Comparison of ENCODE assay signal across 15 cellular contexts in genomic region chr1:33000427-33001026, GRCh38. TPM values are rescaled to one million over a fixed set of nuclear protein-coding genes. Genes with fewer than 3 reads are reported as not detected.
A peak's percentile ranks its signal among the peaks of the same experiment; 100 is the strongest.
DNase-seq lines count a peak whose midpoint lies in the region; ATAC-seq and TF ChIP-seq lines count a peak whose summit lies in the region.
"Had no signal": no experiment of that assay in that cellular context is flagged by ENCODE, and none has a peak within 500 bp of the region (broad histone marks: within the 10 kb centered on the region; RNA-seq: fewer than 3 reads in every experiment).

No MANE protein-coding gene starts in this region.

- no peaks in the 10 kb centered on the region for H3K9me3 ChIP-seq in BLaER1 treated with 17β-estradiol and CSF1 and Interleukin-3, amounts not matched to agents 10 nM and 100 nM (replicated peaks in 1 of 11)
- no peaks in the 10 kb centered on the region for H3K9me3 ChIP-seq in HCT116 (ENCODE audit: control insufficient read depth in 1 of 2, insufficient read depth in 1 of 2, low read depth in 1 of 2, low read length in 2 of 2)
- H3K9me3 ChIP-seq in neural progenitor cell (ENCODE audit: low read depth): no peaks in the 10 kb centered on the region
- H3K9me3 ChIP-seq in right atrium auricular region: no peaks in the 10 kb centered on the region

- POLR2A ChIA-PET in HCT116 (lab: Charles Lee): no interaction called here

- intact Hi-C loops in HCT116 (cut with micrococcal nuclease): no loop called here

- H3K27me3 ChIP-seq in BLaER1 treated with 17β-estradiol and CSF1 and Interleukin-3, amounts not matched to agents 10 nM and 100 nM: no peaks in the 10 kb centered on the region
- H3K27me3 ChIP-seq in HCT116 (ENCODE audit: insufficient read depth, low read length) (no peaks in the 10 kb centered on the region), neural progenitor cell (no peaks in the 10 kb centered on the region), right atrium auricular region (no peaks in the 10 kb centered on the region)

- peak overlapping the region; percentile 61 for H3K27ac Mint-ChIP-seq in neural progenitor cell
- H3K27ac Mint-ChIP-seq: CD4-positive, alpha-beta T cell had no signal

- TF ChIP-seq RAD21 in HCT116 (IDR thresholded peaks at IDR 0.05; ENCODE audit: low read depth): no peak

- peaks cover 0 to 35% (median 0%) of the 10 kb centered on the region in 11 experiments; a peak in 5 of 22 replicates for H3K36me3 ChIP-seq in BLaER1 treated with 17β-estradiol and CSF1 and Interleukin-3, amounts not matched to agents 10 nM and 100 nM
- H3K36me3 ChIP-seq in HCT116 (ENCODE audit: control insufficient read depth in 1 of 2, insufficient read depth in 2 of 2, low read length in 2 of 2) (no peaks in the 10 kb centered on the region), neural progenitor cell (no peaks in the 10 kb centered on the region), right atrium auricular region (no peaks in the 10 kb centered on the region)

- H3K36me3 Mint-ChIP-seq in neural progenitor cell: peaks cover 2% of the 10 kb centered on the region
- H3K36me3 Mint-ChIP-seq: naive B cell had no signal

- no peak overlapping the region for H3K4me3 Mint-ChIP-seq in neural progenitor cell
- H3K4me3 Mint-ChIP-seq: CD4-positive, alpha-beta T cell; naive B cell had no signal

- H3K79me2 ChIP-seq in HCT116 (ENCODE audit: insufficient read depth, low read length) (peaks cover 4% of the 10 kb centered on the region; the same call in 1 of the 2 replicates), neural progenitor cell (ENCODE audit: low read depth) (no peaks in the 10 kb centered on the region)

- RAD21 ChIA-PET in HCT116 (lab: Charles Lee; ENCODE audit: low non-redundant PET in 1 of 2, low total read pairs in 2 of 2, uncharacterized antibody in 2 of 2, unreplicated experiment in 2 of 2): interaction anchor here in 1 of 2 experiments (0.6 kb wide), 1 partner anchor 47 kb away, joined by 5 read pairs; no protein-coding TSS in a partner anchor

- H3K4me1 ChIP-seq in BLaER1 treated with 17β-estradiol and CSF1 and Interleukin-3, amounts not matched to agents 10 nM and 100 nM: peaks cover 41 to 95% (median 69%) of the 10 kb centered on the region in 10 experiments
- H3K4me1 ChIP-seq in HCT116 (ENCODE audit: control insufficient read depth in 1 of 2, insufficient read depth in 2 of 2, low read length in 2 of 2) (peaks cover 0 to 4% of the 10 kb centered on the region in 2 experiments; a peak in 1 of 4 replicates), neural progenitor cell (peaks cover under 1% of the 10 kb centered on the region), right atrium auricular region (peaks cover 0 to 36% of the 10 kb centered on the region in 2 donors)

- peaks cover 4% of the 10 kb centered on the region for H3K27me3 Mint-ChIP-seq in neural progenitor cell (ENCODE audit: insufficient read depth, low read depth)
- H3K27me3 Mint-ChIP-seq: CD4-positive, alpha-beta T cell; naive B cell had no signal

- no TSS peak for BruUV-seq in HCT116 (replicated peaks; lab: Mats Ljungman, UMichigan)

- H3K27ac ChIP-seq in BLaER1 treated with 17β-estradiol and CSF1 and Interleukin-3, amounts not matched to agents 10 nM and 100 nM: peak overlapping the region in 7 of 11 experiments; percentile 1 to 64 (median 30); a peak in 8 of 22 replicates
- H3K27ac ChIP-seq in HCT116 (ENCODE audit: low read depth, low read length) (no peak overlapping the region), neural progenitor cell (no peak overlapping the region), right atrium auricular region (no peak overlapping the region)
- H3K27ac ChIP-seq: KMS-11 had no signal

- no peaks in the 10 kb centered on the region for H3K9me2 ChIP-seq in HCT116 (ENCODE audit: insufficient read depth)

- TF ChIP-seq POLR2A in HCT116 (IDR thresholded peaks at IDR 0.05; ENCODE audit: borderline replicate concordance, extremely low read depth, insufficient read depth, insufficient read length): no peak

- H3K4me1 Mint-ChIP-seq in neural progenitor cell: peaks cover 38% of the 10 kb centered on the region

- H3K9me3 Mint-ChIP-seq in neural progenitor cell: no peaks in the 10 kb centered on the region
- H3K9me3 Mint-ChIP-seq: CD4-positive, alpha-beta T cell; naive B cell had no signal

- TF ChIP-seq CTCF in HCT116 (IDR thresholded peaks at IDR 0.05 in 2 of 3, conservative IDR thresholded peaks at IDR 0.05 in 1 of 3; ENCODE audit: borderline replicate concordance in 1 of 3, insufficient read depth in 1 of 3, low read depth in 2 of 3, low read length in 2 of 3) (no peak), neural progenitor cell (IDR thresholded peaks at IDR 0.05) (no peak), right atrium auricular region (IDR thresholded peaks at IDR 0.05) (no peak)

- no peak overlapping the region for H3K4me3 ChIP-seq in BLaER1 treated with 17β-estradiol and CSF1 and Interleukin-3, amounts not matched to agents 10 nM and 100 nM
- H3K4me3 ChIP-seq in HCT116 (replicated peaks in 1 of 2; ENCODE audit: low read depth in 1 of 2, low read length in 2 of 2): no peak overlapping the region
- no peak overlapping the region for H3K4me3 ChIP-seq in neural progenitor cell
- no peak overlapping the region for H3K4me3 ChIP-seq in right atrium auricular region

- no peak for DNase-seq in HCT116 (ENCODE audit: low read depth, low spot score)
- DNase-seq in cerebellar cortex (ENCODE audit: low spot score): peak; percentile 42
- DNase-seq in neural progenitor cell (ENCODE audit: low spot score): no peak
- no peak for DNase-seq in right atrium auricular region (ENCODE audit: low spot score)
- DNase-seq in NCI-H2196 treated with DMSO at 0.1 percent for 48 hours (lab: John Stamatoyannopoulos, UW; ENCODE audit: unreplicated experiment): no peak
- DNase-seq: CD4-positive, alpha-beta T cell; kidney; naive B cell; NCI-H1694; posterior cingulate gyrus; substantia nigra had no signal

- no peak overlapping the region for H3K9ac ChIP-seq in BLaER1 treated with 17β-estradiol and CSF1 and Interleukin-3, amounts not matched to agents 10 nM and 100 nM
- H3K9ac ChIP-seq in HCT116 (ENCODE audit: low read length) (no peak overlapping the region), neural progenitor cell (no peak overlapping the region)
- H3K9ac ChIP-seq: KMS-11 had no signal

- no peak overlapping the region for H2AFZ ChIP-seq in HCT116 (ENCODE audit: low read depth, low read length, poor library complexity, severe bottlenecking)
- no peak overlapping the region for H2AFZ ChIP-seq in neural progenitor cell (replicated peaks)

- ATAC-seq in HCT116 (no peak), HG03175 (IDR thresholded peaks at IDR 0.05; ENCODE audit: unreplicated experiment) (no peak)
- ATAC-seq: activated CD4-positive, CD25-positive, alpha-beta regulatory T cell treated with anti-CD3 and anti-CD28 coated beads, Interleukin-2, amount 50 U/mL, for 24 hours had no signal

- H3K4me2 ChIP-seq in BLaER1 treated with 17β-estradiol and CSF1 and Interleukin-3, amounts not matched to agents 10 nM and 100 nM: peak overlapping the region in 4 of 11 experiments; percentile 2 to 8 (median 4); a peak in 3 of 22 replicates
- no peak overlapping the region for H3K4me2 ChIP-seq in HCT116 (ENCODE audit: low read length)
- no peak overlapping the region for H3K4me2 ChIP-seq in neural progenitor cell
- H3K4me2 ChIP-seq: KMS-11 had no signal

- peaks cover 3% of the 10 kb centered on the region for H3F3A ChIP-seq in neural progenitor cell (ENCODE audit: low read depth)

- CTCF ChIA-PET in HCT116 (lab: Charles Lee): interaction anchor here (0.6 to 3.0 kb wide), 4 partner anchors 8 to 67 kb away, joined by 3 to 7 read pairs (median 5); no protein-coding TSS in a partner anchor

- H4K20me1 ChIP-seq in BLaER1 treated with 17β-estradiol and CSF1 and Interleukin-3, amounts not matched to agents 10 nM and 100 nM: no peaks in the 10 kb centered on the region
- H4K20me1 ChIP-seq in HCT116 (ENCODE audit: insufficient read depth): no peaks in the 10 kb centered on the region
- H4K20me1 ChIP-seq in neural progenitor cell (ENCODE audit: low read depth): no peaks in the 10 kb centered on the region

TF ChIP-seq in HCT116, 20 proteins besides CTCF, POLR2A, EP300 and RAD21:
- TF ChIP-seq CBX3 (IDR thresholded peaks at IDR 0.05; ENCODE audit: low read depth) (0 out of 2 replicates have a peak, but pooled peaks have one; percentile 13), FOSL1 (IDR thresholded peaks at IDR 0.05; ENCODE audit: low read depth) (no peak), SIN3A (IDR thresholded peaks at IDR 0.05; ENCODE audit: low read depth) (0 out of 2 replicates have a peak, but pooled peaks have one; percentile 42), ZFX (IDR thresholded peaks at IDR 0.05) (no peak), POLR2AphosphoS5 (IDR thresholded peaks at IDR 0.05; ENCODE audit: low read depth, low read length) (no peak), ZNF274 (IDR thresholded peaks at IDR 0.05; ENCODE audit: low read depth, low read length) (no peak)
TF ChIP-seq in HCT116: peak in this region for 2.

RNA-seq across cellular contexts. Expression of gene RNF19B, which starts 35.9 kb away (rescaled TPM):
- 22.5 TPM for total RNA-seq in HCT116 (2021; ENCODE audit: unreplicated experiment)
- polyA plus RNA-seq in HCT116 (2012): 24.1 and 32.5 TPM in 2 replicates
- 11.5 and 14.2 TPM in 2 replicates for total RNA-seq in neural progenitor cell (ENCODE audit: low replicate concordance)
- total RNA-seq in right atrium auricular region: 10 to 100 TPM; 10.2 to 10.3 TPM

RNA-seq across cellular contexts. Expression of gene AK2, which starts 36.2 kb away (rescaled TPM):
- total RNA-seq in HCT116 (2021; ENCODE audit: unreplicated experiment) (233 TPM), neural progenitor cell (ENCODE audit: low replicate concordance) (85.5 and 128 TPM in 2 replicates), right atrium auricular region (100 to 1,000 TPM; 120 to 162 TPM)
- polyA plus RNA-seq in HCT116 (2012): 193 and 219 TPM in 2 replicates

Comparison
In these comparisons a context has a peak if more than half of its experiments do, and no peak if none do; other contexts are left out.
1. H3K27ac ChIP-seq: peak in BLaER1 treated with 17β-estradiol and CSF1 and Interleukin-3, amounts not matched to agents 10 nM and 100 nM (7 of 11); none in HCT116 (single experiment), neural progenitor cell (single experiment) and right atrium auricular region (0 of 2).